Comparison of ENCODE assay signal across 8 cellular contexts in the genomic region with DNA sequence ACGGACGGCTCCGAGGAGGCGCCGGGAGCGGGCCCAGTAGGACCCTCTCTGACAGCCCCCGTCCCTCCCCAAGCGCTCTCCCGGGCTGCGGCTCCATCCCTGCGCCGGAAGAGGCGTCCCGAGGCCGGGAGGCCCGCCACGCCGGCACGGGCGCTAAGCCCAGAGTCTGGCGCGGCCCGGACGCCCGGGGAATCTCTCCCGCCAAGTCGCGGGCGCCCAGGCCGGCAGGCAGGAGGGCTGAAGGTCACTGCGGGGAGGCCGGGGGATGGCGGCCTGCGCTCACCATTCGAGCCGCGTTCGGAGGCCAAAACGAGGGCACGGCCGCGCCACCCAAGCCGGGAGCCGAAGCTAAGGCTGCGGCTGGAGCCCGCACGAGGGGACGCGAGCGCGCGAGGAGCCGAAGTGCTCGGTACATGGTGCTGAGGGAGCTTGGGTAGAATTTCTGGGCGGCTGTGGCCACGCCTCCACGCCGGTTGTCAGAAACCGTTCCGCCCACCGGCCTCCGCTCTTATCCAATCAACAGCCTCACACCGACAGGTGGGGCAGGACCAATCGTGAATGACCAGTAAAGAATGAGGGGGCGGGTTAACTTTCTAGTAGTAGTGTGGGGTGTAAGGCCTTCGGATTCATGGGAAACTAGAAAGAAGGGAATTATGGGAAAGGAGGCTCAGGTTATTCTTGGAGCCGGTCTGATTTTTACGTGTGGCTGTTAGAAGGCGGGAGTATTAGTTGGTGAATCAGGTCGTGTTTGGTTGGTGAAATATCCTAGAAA. TPM values are rescaled to one million over a fixed set of nuclear protein-coding genes. Genes with fewer than 3 reads are reported as not detected.
DNase-seq lines count a peak whose midpoint lies in the region; ATAC-seq, FAIRE-seq and TF ChIP-seq lines count a peak whose summit lies in the region.

A gene (minus strand): TSS at position 448 of the 772 bp plus-strand sequence. CDS start 33 bp downstream, at position 415.

- peak within 1 kb of the TSS; percentile 60 for H3K27ac ChIP-seq in keratinocyte (ENCODE audit: control insufficient read depth, insufficient read depth, low read length)

- peaks cover 0 to 3% of the 10 kb centered on the region in 2 experiments for H3K36me3 ChIP-seq in keratinocyte (ENCODE audit: control insufficient read depth in 2 of 2, extremely low read depth in 1 of 2, insufficient read depth in 2 of 2, low read length in 2 of 2)

- H3K9me1 ChIP-seq in keratinocyte (ENCODE audit: control insufficient read depth, extremely low read depth, insufficient read depth, low read length), result no peaks in the 10 kb centered on the region

- H3K4me3 ChIP-seq in AG10803 (ENCODE audit: low read length) (peak within 1 kb of the TSS; percentile 68), keratinocyte (ENCODE audit: control insufficient read depth in 2 of 3, extremely low read depth in 1 of 3, insufficient read depth in 2 of 3, low read depth in 1 of 3, low read length in 3 of 3) (peak within 1 kb of the TSS; percentile 59 to 74 (median 68))

- FAIRE-seq in keratinocyte (lab: Jason Lieb, UNC), result peak; percentile 91

- H3K9ac ChIP-seq in keratinocyte (ENCODE audit: control insufficient read depth, extremely low read depth, insufficient read depth, low read length), result peak within 1 kb of the TSS; percentile 87

- H3K4me2 ChIP-seq in keratinocyte (ENCODE audit: control insufficient read depth, extremely low read depth, insufficient read depth, low read depth, low read length), result peak within 1 kb of the TSS; percentile 83

- H4K20me1 ChIP-seq in keratinocyte (ENCODE audit: control insufficient read depth, extremely low read depth, insufficient read depth, low read length), result no peaks in the 10 kb centered on the region

- H3K27me3 ChIP-seq in keratinocyte (ENCODE audit: control insufficient read depth, extremely low read depth, insufficient read depth, low read length), result no peaks in the 10 kb centered on the region

- no peak for TF ChIP-seq CTCF in AG10803 (conservative IDR thresholded peaks at IDR 0.05; ENCODE audit: low read length)
- no peak for TF ChIP-seq CTCF in keratinocyte (optimal IDR thresholded peaks at IDR 0.05 in 1 of 3, IDR thresholded peaks at IDR 0.05 in 1 of 3, conservative IDR thresholded peaks at IDR 0.05 in 1 of 3; ENCODE audit: extremely low read depth in 1 of 3, insufficient read depth in 2 of 3, low read length in 3 of 3)

- dilution Hi-C loops in keratinocyte (cut with MboI; ENCODE audit: extremely low pct_ligation_motif_present, low sequenced_read_pairs), result no loop called here

- ATAC-seq in GM19043 (IDR thresholded peaks at IDR 0.05; ENCODE audit: low read depth, unreplicated experiment), result peak; percentile 97
- peak; percentile 96 for ATAC-seq in HG03378 (IDR thresholded peaks at IDR 0.05; ENCODE audit: unreplicated experiment)

- H3K4me1 ChIP-seq in keratinocyte (ENCODE audit: control insufficient read depth, extremely low read depth, insufficient read depth, low read length), result peaks cover 12% of the 10 kb centered on the region

- no peaks in the 10 kb centered on the region for H3K9me3 ChIP-seq in keratinocyte (ENCODE audit: control insufficient read depth, low read depth, low read length)

- H3K79me2 ChIP-seq in keratinocyte (ENCODE audit: control insufficient read depth, insufficient read depth, low read length), result peaks cover 43% of the 10 kb centered on the region

- DNase-seq in AG10803 (ENCODE audit: low read depth) (peak; percentile 96), NCI-H460 (ENCODE audit: extremely low read depth, low read depth) (peak; percentile 100), cerebellar nuclear complex (lab: John Stamatoyannopoulos, UW) (peak; percentile 96 to 98), keratinocyte (ENCODE audit: low read depth, low spot score) (peak; percentile 93)
- DNase-seq in activated CD4-positive, CD25-positive, alpha-beta regulatory T cell treated with anti-CD3 and anti-CD28 coated beads, Interleukin-2, amount 50 U/mL, for 72 hours, result peak; percentile 90
- peak; percentile 82 to 87 for DNase-seq in stimulated activated CD4-positive, alpha-beta T cell treated with anti-CD3 and anti-CD28 coated beads, Interleukin-15, amount 100 ng/mL, for 1 hour (ENCODE audit: low read depth in 1 of 2, low spot score in 1 of 2)

- H2AFZ ChIP-seq in keratinocyte (ENCODE audit: control insufficient read depth, low read length), result peak within 1 kb of the TSS; percentile 88

RNA-seq across cellular contexts. Expression of the gene that starts here (rescaled TPM):
- 164 and 172 TPM in 2 replicates for total RNA-seq in NCI-H460 (2014; rRNA removed; shearing (Covaris generic))
- polyA plus RNA-seq in NCI-H460 (2014; cell fraction: nucleus; rRNA removed), result 175 and 225 TPM in 2 replicates
- polyA plus RNA-seq in keratinocyte, result 58.4 to 101 TPM (median 97.9 TPM) in 3 replicates
- polyA plus RNA-seq in keratinocyte (2011; ENCODE audit: low read depth), result 87.2 TPM
- polyA plus RNA-seq in keratinocyte (2011; cell fraction: cytosol; rRNA removed), result 50.4 and 70.4 TPM in 2 replicates
- 51.9 and 64.6 TPM in 2 replicates for polyA plus RNA-seq in keratinocyte (2011; cell fraction: nucleus; rRNA removed)
- 49.1 and 94.2 TPM in 2 replicates for polyA plus RNA-seq in keratinocyte (2012; ENCODE audit: low replicate concordance)
- 18.6 to 119 TPM (median 52.5 TPM) in 3 replicates for polyA minus RNA-seq in keratinocyte
- polyA minus RNA-seq in keratinocyte (2011; cell fraction: cytosol; rRNA and poly(A)+ RNA removed), result 48.9 TPM
- polyA minus RNA-seq in keratinocyte (2011; cell fraction: nucleus; rRNA and poly(A)+ RNA removed), result 27.8 and 46.2 TPM in 2 replicates

Comparison
In these comparisons a context has a peak if more than half of its experiments do, and no peak if none do; other contexts are left out.
1. Peak in every context shown above with its lines: DNase-seq, ATAC-seq, H3K4me3 ChIP-seq and H3K27ac ChIP-seq.